Comparison of ENCODE assay signal across 22 cellular contexts in genomic region chr15:58611731-58612676, GRCh38.
DNase-seq lines count a peak whose midpoint lies in the region; ATAC-seq and TF ChIP-seq lines count a peak whose summit lies in the region.
"Had no signal": no experiment of that assay in that cellular context is flagged by ENCODE, and none has a peak within 500 bp of the region (broad histone marks: within the 10 kb centered on the region; RNA-seq: fewer than 3 reads in every experiment).

No MANE protein-coding gene starts in this region.

- no peak overlapping the region for H2AFZ ChIP-seq in DND-41 (ENCODE audit: low read depth, low read length)

- peaks cover 45 to 69% of the 10 kb centered on the region in 2 donors for H3K36me3 Mint-ChIP-seq in stimulated activated naive B cell treated with anti-CD40 and anti-IgM and Interleukin-4, amounts not matched to agents 10 μg/mL and 1 μg/mL and 100 μg/mL, for 72 hours
- H3K36me3 Mint-ChIP-seq in CD8-positive, alpha-beta T cell: peaks cover 84% of the 10 kb centered on the region

- CTCF ChIA-PET in CD8-positive, alpha-beta T cell (lab: Charles Lee): no interaction called here

- no peak overlapping the region for H3K9ac ChIP-seq in DND-41 (ENCODE audit: low read depth, low read length)

- H3K27ac Mint-ChIP-seq in stimulated activated naive B cell treated with anti-CD40 and anti-IgM and Interleukin-4, amounts not matched to agents 10 μg/mL and 1 μg/mL and 100 μg/mL, for 72 hours: peak overlapping the region; percentile 56
- H3K27ac Mint-ChIP-seq in CD8-positive, alpha-beta T cell: no peak overlapping the region
- H3K27ac Mint-ChIP-seq: stimulated activated memory B cell treated with anti-CD40 and anti-IgM and Interleukin-4, amounts not matched to agents 10 μg/mL and 1 μg/mL and 100 μg/mL, for 72 hours had no signal

- peak overlapping the region in 1 of 2 donors; percentile 44 for H3K4me3 Mint-ChIP-seq in stimulated activated naive B cell treated with anti-CD40 and anti-IgM and Interleukin-4, amounts not matched to agents 10 μg/mL and 1 μg/mL and 100 μg/mL, for 72 hours
- no peak overlapping the region for H3K4me3 Mint-ChIP-seq in CD8-positive, alpha-beta T cell
- H3K4me3 Mint-ChIP-seq: stimulated activated memory B cell treated with anti-CD40 and anti-IgM and Interleukin-4, amounts not matched to agents 10 μg/mL and 1 μg/mL and 100 μg/mL, for 72 hours had no signal

- H3K27me3 Mint-ChIP-seq in stimulated activated naive B cell treated with anti-CD40 and anti-IgM and Interleukin-4, amounts not matched to agents 10 μg/mL and 1 μg/mL and 100 μg/mL, for 72 hours: no peaks in the 10 kb centered on the region
- no peaks in the 10 kb centered on the region for H3K27me3 Mint-ChIP-seq in CD8-positive, alpha-beta T cell (ENCODE audit: low read depth)
- H3K27me3 Mint-ChIP-seq: stimulated activated memory B cell treated with anti-CD40 and anti-IgM and Interleukin-4, amounts not matched to agents 10 μg/mL and 1 μg/mL and 100 μg/mL, for 72 hours had no signal

- POLR2A ChIA-PET in CD8-positive, alpha-beta T cell (lab: Charles Lee): no interaction called here

- H4K20me1 ChIP-seq in DND-41 (ENCODE audit: insufficient read depth, low read length): 0 out of 2 replicates have a peak, but pooled peaks cover 6% of the 10 kb centered on the region

- H3K27ac ChIP-seq in DND-41 (ENCODE audit: low read length) (no peak overlapping the region), RWPE2 (ENCODE audit: poor library complexity, severe bottlenecking) (no peak overlapping the region)
- no peak overlapping the region for H3K27ac ChIP-seq in CD8-positive, alpha-beta T cell (ENCODE audit: low read depth, low read length)
- H3K27ac ChIP-seq: adrenal gland, right atrium auricular region, SK-N-MC had no signal

- peaks cover 16% of the 10 kb centered on the region for H3K79me2 ChIP-seq in DND-41 (ENCODE audit: insufficient read depth, low read length)

- TF ChIP-seq CTCF in DND-41 (IDR thresholded peaks at IDR 0.05; ENCODE audit: borderline replicate concordance, extremely low read depth, low read length, poor library complexity, severe bottlenecking) (no peak), RWPE2 (IDR thresholded peaks at IDR 0.05; ENCODE audit: poor library complexity, severe bottlenecking) (no peak), foreskin fibroblast (IDR thresholded peaks at IDR 0.05; ENCODE audit: low read depth, low read length) (no peak)
- TF ChIP-seq CTCF in CD8-positive, alpha-beta T cell (IDR thresholded peaks at IDR 0.05): no peak

- peaks cover 12% of the 10 kb centered on the region for H3K9me3 ChIP-seq in DND-41 (ENCODE audit: insufficient read depth, low read length, severe bottlenecking)
- peaks cover 7% of the 10 kb centered on the region for H3K9me3 ChIP-seq in RWPE2 (ENCODE audit: severe bottlenecking)
- H3K9me3 ChIP-seq in CD8-positive, alpha-beta T cell (ENCODE audit: low read length): no peaks in the 10 kb centered on the region

- H3K4me1 Mint-ChIP-seq in stimulated activated naive B cell treated with anti-CD40 and anti-IgM and Interleukin-4, amounts not matched to agents 10 μg/mL and 1 μg/mL and 100 μg/mL, for 72 hours: peaks cover 8 to 14% of the 10 kb centered on the region in 2 donors
- H3K4me1 Mint-ChIP-seq in CD8-positive, alpha-beta T cell (ENCODE audit: low read depth): peaks cover 38% of the 10 kb centered on the region
- H3K4me1 Mint-ChIP-seq: stimulated activated memory B cell treated with anti-CD40 and anti-IgM and Interleukin-4, amounts not matched to agents 10 μg/mL and 1 μg/mL and 100 μg/mL, for 72 hours had no signal

- H3K36me3 ChIP-seq in DND-41 (ENCODE audit: insufficient read depth, low read length) (peaks cover 78% of the 10 kb centered on the region), RWPE2 (ENCODE audit: low read depth) (peaks cover 64% of the 10 kb centered on the region)
- peaks cover 15% of the 10 kb centered on the region for H3K36me3 ChIP-seq in CD8-positive, alpha-beta T cell (ENCODE audit: insufficient read depth, low read length)

- intact Hi-C loops in CD8-positive, alpha-beta T cell (cut with DNase I, micrococcal nuclease): no loop called here

- ATAC-seq in DND-41 (ENCODE audit: insufficient read depth, low read depth) (0 out of 3 replicates have a peak, but pooled peaks have one; percentile 36), RWPE2 (ENCODE audit: low read depth) (peak; percentile 21; the same call in 2 of the 3 replicates), GM19035 (IDR thresholded peaks at IDR 0.05; ENCODE audit: unreplicated experiment) (no peak)
- no peak for ATAC-seq in stimulated activated naive B cell treated with anti-CD40 and anti-IgM and Interleukin-4, amounts not matched to agents 10 μg/mL and 1 μg/mL and 100 μg/mL, for 72 hours (replicated peaks)
- no peak for ATAC-seq in CD8-positive, alpha-beta T cell
- ATAC-seq: HCT116; left cardiac atrium; stimulated activated memory B cell treated with anti-CD40 and anti-IgM and Interleukin-4, amounts not matched to agents 10 μg/mL and 1 μg/mL and 100 μg/mL, for 72 hours had no signal

- no peak overlapping the region for H3K4me2 ChIP-seq in DND-41 (ENCODE audit: insufficient read depth, low read length)

- H3K27me3 ChIP-seq in DND-41 (ENCODE audit: insufficient read depth, low read length, poor library complexity) (no peaks in the 10 kb centered on the region), RWPE2 (ENCODE audit: insufficient read depth, poor library complexity, severe bottlenecking) (no peaks in the 10 kb centered on the region)
- H3K27me3 ChIP-seq in CD8-positive, alpha-beta T cell (ENCODE audit: insufficient read depth, low read length): no peaks in the 10 kb centered on the region
- H3K27me3 ChIP-seq: adrenal gland, right atrium auricular region had no signal

- H3K4me3 ChIP-seq in DND-41 (ENCODE audit: low read depth in 1 of 2, low read length in 2 of 2) (no peak overlapping the region), RWPE2 (ENCODE audit: severe bottlenecking) (no peak overlapping the region), foreskin fibroblast (ENCODE audit: low read depth in 1 of 2, low read length in 2 of 2) (no peak overlapping the region)
- no peak overlapping the region for H3K4me3 ChIP-seq in CD8-positive, alpha-beta T cell (ENCODE audit: low read depth, low read length)
- H3K4me3 ChIP-seq: adrenal gland, right atrium auricular region, SK-N-MC had no signal

- peaks cover 12 to 17% of the 10 kb centered on the region in 2 donors for H3K9me3 Mint-ChIP-seq in stimulated activated naive B cell treated with anti-CD40 and anti-IgM and Interleukin-4, amounts not matched to agents 10 μg/mL and 1 μg/mL and 100 μg/mL, for 72 hours
- peaks cover 18% of the 10 kb centered on the region for H3K9me3 Mint-ChIP-seq in CD8-positive, alpha-beta T cell

- DNase-seq in DND-41 (no peak), RWPE2 (ENCODE audit: low spot score) (no peak), foreskin fibroblast (peak; percentile 5 to 26), NCI-H2107 treated with DMSO at 0.1 percent for 48 hours (lab: John Stamatoyannopoulos, UW; ENCODE audit: unreplicated experiment) (no peak), NOMO-1 (lab: John Stamatoyannopoulos, UW; ENCODE audit: unreplicated experiment in 2 of 2) (no peak)
- no peak for DNase-seq in stimulated activated naive B cell treated with anti-CD40 and anti-IgM and Interleukin-4, amounts not matched to agents 10 μg/mL and 1 μg/mL and 100 μg/mL, for 72 hours
- no peak for DNase-seq in CD8-positive, alpha-beta T cell
- DNase-seq: activated effector memory CD4-positive, alpha-beta T cell treated with anti-CD3 and anti-CD28 coated beads, Interleukin-2, amount 50 U/mL, for 16 hours; adrenal gland; effector memory CD4-positive, alpha-beta T cell; hypothalamus; Karpas-422; left cardiac atrium; NCI-H1092 treated with DMSO at 0.1 percent for 48 hours; NCI-H2107; NCI-H526 treated with DMSO at 0.1 percent for 48 hours; stimulated activated CD4-positive, alpha-beta T cell treated with anti-CD3 and anti-CD28 coated beads, Interleukin-15, amount 100 ng/mL, for 24 hours had no signal

- H3K4me1 ChIP-seq in DND-41 (ENCODE audit: insufficient read depth, low read length) (no peaks in the 10 kb centered on the region), RWPE2 (ENCODE audit: insufficient read depth, poor library complexity, severe bottlenecking) (no peaks in the 10 kb centered on the region)
- H3K4me1 ChIP-seq in CD8-positive, alpha-beta T cell (ENCODE audit: insufficient read depth, low read length): no peaks in the 10 kb centered on the region
- H3K4me1 ChIP-seq: adrenal gland, right atrium auricular region had no signal

Comparison
In these comparisons a context has a peak if more than half of its experiments do, and no peak if none do; other contexts are left out.
1. ATAC-seq: peak in DND-41 (single experiment) and RWPE2 (single experiment); none in stimulated activated naive B cell treated with anti-CD40 and anti-IgM and Interleukin-4, amounts not matched to agents 10 μg/mL and 1 μg/mL and 100 μg/mL, for 72 hours (0 of 2), GM19035 (single experiment) and CD8-positive, alpha-beta T cell (single experiment).
2. DNase-seq: peak in foreskin fibroblast (2 of 2); none in DND-41 (single experiment), RWPE2 (single experiment), stimulated activated naive B cell treated with anti-CD40 and anti-IgM and Interleukin-4, amounts not matched to agents 10 μg/mL and 1 μg/mL and 100 μg/mL, for 72 hours (single experiment), NCI-H2107 treated with DMSO at 0.1 percent for 48 hours (single experiment), CD8-positive, alpha-beta T cell (0 of 7) and NOMO-1 (0 of 2).